1 cellular context compared by ENCODE assay signal in genomic region chr6:13575377-13575775, GRCh38.
TF ChIP-seq lines count a peak whose summit lies in the region.

No MANE protein-coding gene starts in this region.

TF ChIP-seq in HepG2, 621 proteins besides CTCF, POLR2A, EP300 and RAD21 (continued from another document):
- TF ChIP-seq SMC3 (IDR thresholded peaks at IDR 0.05; ENCODE audit: low read length): peak; percentile 85
- TF ChIP-seq ZZZ3 (CRISPR knock-in tag; IDR thresholded peaks at IDR 0.05; ENCODE audit: borderline replicate concordance): no peak
- peak; percentile 57; the same call in 1 of the 2 replicates for TF ChIP-seq PRMT3 (CRISPR knock-in tag; IDR thresholded peaks at IDR 0.05; ENCODE audit: borderline replicate concordance, low read depth)
- peak; percentile 25 for TF ChIP-seq CBX1 (IDR thresholded peaks at IDR 0.05; ENCODE audit: low read depth)
- no peak for TF ChIP-seq MLXIP (CRISPR knock-in tag; IDR thresholded peaks at IDR 0.05; ENCODE audit: borderline replicate concordance)
- TF ChIP-seq ZFAT (CRISPR knock-in tag; conservative IDR thresholded peaks at IDR 0.05): no peak
- TF ChIP-seq RAD51 (IDR thresholded peaks at IDR 0.05; ENCODE audit: borderline replicate concordance): no peak
- TF ChIP-seq KAT7 (CRISPR knock-in tag; IDR thresholded peaks at IDR 0.05; ENCODE audit: borderline replicate concordance): no peak
- TF ChIP-seq ZNF790 (CRISPR knock-in tag; IDR thresholded peaks at IDR 0.05; ENCODE audit: borderline replicate concordance): no peak
- TF ChIP-seq ZNF331 (CRISPR knock-in tag; IDR thresholded peaks at IDR 0.05): no peak
- TF ChIP-seq ZBED4 (CRISPR knock-in tag; IDR thresholded peaks at IDR 0.05; ENCODE audit: borderline replicate concordance): no peak
- TF ChIP-seq NR0B2 (CRISPR knock-in tag; IDR thresholded peaks at IDR 0.05): no peak
- TF ChIP-seq ZNF776 (CRISPR knock-in tag; IDR thresholded peaks at IDR 0.05): no peak
- no peak for TF ChIP-seq ZNF773 (CRISPR knock-in tag; IDR thresholded peaks at IDR 0.05; ENCODE audit: borderline replicate concordance)
